ENCODE assay signal across 11 cellular contexts in genomic region chr7:30920584-30921539, GRCh38. TPM values are rescaled to one million over a fixed set of nuclear protein-coding genes. Genes with fewer than 3 reads are reported as not detected.
A peak's percentile ranks its signal among the peaks of the same experiment; 100 is the strongest.
DNase-seq lines count a peak whose midpoint lies in the region; ATAC-seq, FAIRE-seq and TF ChIP-seq lines count a peak whose summit lies in the region.
"Had no signal": no experiment of that assay in that cellular context is flagged by ENCODE, and none has a peak within 500 bp of the region (broad histone marks: within the 10 kb centered on the region; RNA-seq: fewer than 3 reads in every experiment).

No MANE protein-coding gene starts in this region.

- H3K4me1 ChIP-seq in K562 (replicated peaks in 1 of 2; ENCODE audit: control insufficient read depth in 2 of 2, insufficient read depth in 2 of 2, low read length in 2 of 2): peaks cover 53 to 54% of the 10 kb centered on the region in 2 experiments
- peaks cover 43 to 74% of the 10 kb centered on the region in 2 donors for H3K4me1 ChIP-seq in thoracic aorta (ENCODE audit: control insufficient read depth in 1 of 2, low read depth in 2 of 2)

- H3K79me2 ChIP-seq in K562 (ENCODE audit: control insufficient read depth, insufficient read depth, low read length): no peaks in the 10 kb centered on the region

- no peak for TF ChIP-seq RAD21 in K562 (CRISPR knock-in tag; conservative IDR thresholded peaks at IDR 0.05 in 1 of 2, IDR thresholded peaks at IDR 0.05 in 1 of 2)

- FAIRE-seq in K562 (lab: Jason Lieb, UNC): peak; percentile 74
- FAIRE-seq: keratinocyte had no signal

- H3K9me3 Mint-ChIP-seq in stimulated activated effector memory CD8-positive, alpha-beta T cell treated with anti-CD3 and anti-CD28 coated beads, Interleukin-12 subunit alpha, Interleukin-12 subunit beta, amount 100 ng/mL, for 72 hours: no peaks in the 10 kb centered on the region

- H3K27ac Mint-ChIP-seq in stimulated activated effector memory CD8-positive, alpha-beta T cell treated with anti-CD3 and anti-CD28 coated beads, Interleukin-12 subunit alpha, Interleukin-12 subunit beta, amount 100 ng/mL, for 72 hours: no peak overlapping the region

- no peak for TF ChIP-seq POLR2A in K562 (conservative IDR thresholded peaks at IDR 0.05)

- WGBS in K562 (ENCODE audit: insufficient coverage, low coverage, missing lambda C conversion rate): 44% methylated on average over 8 of the region's 9 CpGs

- H3K4me2 ChIP-seq in K562 (ENCODE audit: insufficient read depth, low read length): peak overlapping the region; percentile 51

- no peaks in the 10 kb centered on the region for H3K36me3 Mint-ChIP-seq in stimulated activated effector memory CD8-positive, alpha-beta T cell treated with anti-CD3 and anti-CD28 coated beads, Interleukin-12 subunit alpha, Interleukin-12 subunit beta, amount 100 ng/mL, for 72 hours

- H3K4me1 Mint-ChIP-seq in stimulated activated effector memory CD8-positive, alpha-beta T cell treated with anti-CD3 and anti-CD28 coated beads, Interleukin-12 subunit alpha, Interleukin-12 subunit beta, amount 100 ng/mL, for 72 hours: no peaks in the 10 kb centered on the region

- TF ChIP-seq CTCF in K562 (IDR thresholded peaks at IDR 0.05 in 2 of 3, conservative IDR thresholded peaks at IDR 0.05 in 1 of 3; ENCODE audit: insufficient read depth in 2 of 3, low read depth in 1 of 3, low read length in 3 of 3) (no peak), thoracic aorta (IDR thresholded peaks at IDR 0.05) (no peak)

- peak; percentile 70 for ATAC-seq in K562
- ATAC-seq in thoracic aorta (ENCODE audit: insufficient number of reproducible peaks, low FRiP score, low read depth): peak; percentile 65
- no peak for ATAC-seq in HG03159 (IDR thresholded peaks at IDR 0.05; ENCODE audit: unreplicated experiment)
- no peak for ATAC-seq in stimulated activated effector memory CD8-positive, alpha-beta T cell treated with anti-CD3 and anti-CD28 coated beads, Interleukin-12 subunit alpha, Interleukin-12 subunit beta, amount 100 ng/mL, for 72 hours

- in situ Hi-C loops in K562 (cut with MboI): no loop called here
- in situ Hi-C loops in G401 (cut with HindIII; ENCODE audit: low sequenced_read_pairs): no loop called here

- H3K36me3 ChIP-seq in K562 (ENCODE audit: control insufficient read depth, insufficient read depth, low read length) (no peaks in the 10 kb centered on the region), thoracic aorta (peaks cover 42% of the 10 kb centered on the region)

- H3K9me3 ChIP-seq in K562 (replicated peaks; ENCODE audit: control insufficient read depth, insufficient read depth, low read depth, low read length) (no peaks in the 10 kb centered on the region), thoracic aorta (no peaks in the 10 kb centered on the region)

- H3K4me3 Mint-ChIP-seq in stimulated activated effector memory CD8-positive, alpha-beta T cell treated with anti-CD3 and anti-CD28 coated beads, Interleukin-12 subunit alpha, Interleukin-12 subunit beta, amount 100 ng/mL, for 72 hours: no peak overlapping the region

- H4K20me1 ChIP-seq in K562 (replicated peaks; ENCODE audit: control insufficient read depth, insufficient read depth, low read length): no peaks in the 10 kb centered on the region

- BruUV-seq in K562 (replicated peaks; lab: Mats Ljungman, UMichigan): no TSS peak

- CTCF ChIA-PET in K562 (lab: Yijun Ruan, JAX; ENCODE audit: low intra/inter-chr PET ratio): no interaction called here

- H3K27me3 ChIP-seq in K562 (ENCODE audit: control insufficient read depth in 2 of 2, insufficient read depth in 2 of 2, low read length in 2 of 2) (no peaks in the 10 kb centered on the region), thoracic aorta (replicated peaks; ENCODE audit: insufficient read depth) (no peaks in the 10 kb centered on the region)

- POLR2A ChIA-PET in K562 (lab: Yijun Ruan, JAX): no interaction called here

- H3K4me3 ChIP-seq in K562: no peak overlapping the region
- peak overlapping the region; percentile 24 for H3K4me3 ChIP-seq in thoracic aorta

- H3K9ac ChIP-seq in K562 (ENCODE audit: insufficient read depth in 1 of 2, low read depth in 2 of 2, low read length in 2 of 2): peak overlapping the region; percentile 39 to 53; a peak in 3 of 4 replicates

- peak; percentile 20; the same call in 1 of the 2 replicates for TF ChIP-seq EP300 in K562 (IDR thresholded peaks at IDR 0.05; ENCODE audit: low read length)

- DNase-seq in DMS 273 (lab: John Stamatoyannopoulos, UW; ENCODE audit: unreplicated experiment) (peak; percentile 64), DMS 273 treated with DMSO at 0.1 percent for 48 hours (lab: John Stamatoyannopoulos, UW) (no peak), K562 (ENCODE audit: extremely low read depth in 1 of 4, low spot score in 3 of 4) (peak; percentile 61 to 77 (median 65)), kidney tubule cell (ENCODE audit: low spot score) (peak; percentile 68), thoracic aorta (ENCODE audit: low spot score) (peak; percentile 34), G401 (ENCODE audit: low spot score) (no peak)
- no peak for DNase-seq in stimulated activated effector memory CD8-positive, alpha-beta T cell treated with anti-CD3 and anti-CD28 coated beads, Interleukin-12 subunit alpha, Interleukin-12 subunit beta, amount 100 ng/mL, for 72 hours (ENCODE audit: low spot score in 2 of 2)
- DNase-seq: activated gamma-delta T cell treated with Interleukin-2 at 50 U/mL for 16 hours had no signal

- H2AFZ ChIP-seq in K562 (ENCODE audit: low read depth, low read length): peak overlapping the region; percentile 73

- intact Hi-C loops in K562 (cut with micrococcal nuclease): no loop called here

- H3K27ac ChIP-seq in K562 (ENCODE audit: extremely low read depth, low read depth, low read length): peak overlapping the region; percentile 58; the same call in 1 of the 3 replicates
- H3K27ac ChIP-seq in thoracic aorta: peak overlapping the region; percentile 89 to 98
- H3K27ac ChIP-seq: 22Rv1 had no signal

- H3K9me1 ChIP-seq in K562 (ENCODE audit: control insufficient read depth, insufficient read depth, low read length): peaks cover 7% of the 10 kb centered on the region

TF ChIP-seq in K562, 482 proteins besides CTCF, POLR2A, EP300 and RAD21 (continues in another document):
- no peak for TF ChIP-seq THAP7 (CRISPR knock-in tag; IDR thresholded peaks at IDR 0.05)
- TF ChIP-seq E2F3 (CRISPR knock-in tag; IDR thresholded peaks at IDR 0.05): no peak
- peak; percentile 75 for TF ChIP-seq FOSL1 (tag; conservative IDR thresholded peaks at IDR 0.05)

RNA-seq across cellular contexts. Expression of gene AQP1, which starts 9.2 kb away (rescaled TPM):
- 3.5 and 8.8 TPM in 2 replicates for total RNA-seq in K562 (2011; cell fraction: chromatin; rRNA removed; ENCODE audit: low replicate concordance)
- total RNA-seq in K562 (2011; cell fraction: nucleolus; rRNA removed): 9.5 and 9.6 TPM in 2 replicates
- 8.4 and 15.0 TPM in 2 replicates for total RNA-seq in K562 (2011; cell fraction: nucleoplasm; rRNA removed)
- total RNA-seq in K562 (2014; rRNA removed): 3.1 and 9.0 TPM in 2 replicates
- 2.8 and 4.1 TPM in 2 replicates for total RNA-seq in K562 (2014; rRNA removed; fragmentation: Illumina TruSeq; extraction: Trizol)
- 3.6 and 4.2 TPM in 2 replicates for total RNA-seq in K562 (2015; rRNA removed; fragmentation: Illumina TruSeq; extraction: Trizol)
- 6.7 and 6.9 TPM in 2 replicates for total RNA-seq in K562 (2021)
- 8.7 and 12.6 TPM in 2 replicates for polyA plus RNA-seq in K562 (2011; rRNA removed)
- 8.5 and 20.6 TPM in 2 replicates for polyA plus RNA-seq in K562 (2011; cell fraction: cytosol; rRNA removed)
- 12.3 and 20.4 TPM in 2 replicates for polyA plus RNA-seq in K562 (2011; cell fraction: nucleus; rRNA removed)
- polyA plus RNA-seq in K562 (2012): 3.2 and 4.3 TPM in 2 replicates
- polyA plus RNA-seq in K562 (2014; fragmentation: Illumina TruSeq; extraction: Trizol): 7.8 and 8.6 TPM in 2 replicates
- under 1 TPM; 0.18 to 0.45 TPM for polyA plus RNA-seq in K562 (2014; fragmentation: Nextera tagmentation; extraction: Ambion mirVana)
- polyA plus RNA-seq in K562 (2014; rRNA removed): 5.4 and 6.7 TPM in 2 replicates
- polyA minus RNA-seq in K562 (2011; rRNA and poly(A)+ RNA removed): 6.1 and 10.7 TPM in 2 replicates
- polyA minus RNA-seq in K562 (2011; cell fraction: cytosol; rRNA and poly(A)+ RNA removed): 3.5 and 6.3 TPM in 2 replicates
- polyA minus RNA-seq in K562 (2011; cell fraction: nucleus; rRNA and poly(A)+ RNA removed): 2.7 and 2.8 TPM in 2 replicates
- 1,000 to 10,000 TPM; 1,262 to 1,768 TPM for total RNA-seq in thoracic aorta
- total RNA-seq in G401 (2014; rRNA removed; shearing (Covaris generic)): not detected in 2 replicates

RNA-seq across cellular contexts. Expression of gene GHRHR, which starts 42.9 kb away (rescaled TPM):
- total RNA-seq in K562 (2011; cell fraction: chromatin; rRNA removed; ENCODE audit: low replicate concordance): not detected in 2 replicates
- total RNA-seq in K562 (2011; cell fraction: nucleolus; rRNA removed): not detected in 2 replicates
- total RNA-seq in K562 (2011; cell fraction: nucleoplasm; rRNA removed): not detected in 2 replicates
- total RNA-seq in K562 (2014; rRNA removed) (0.61 TPM in 1 of 2 replicates, not detected in the other), K562 (2014; rRNA removed; fragmentation: Illumina TruSeq; extraction: Trizol) (not detected in 2 replicates), K562 (2015; rRNA removed; fragmentation: Illumina TruSeq; extraction: Trizol) (not detected in 2 replicates), K562 (2021) (not detected in 2 replicates), thoracic aorta (not detected)
- polyA plus RNA-seq in K562 (2011; rRNA removed) (not detected in 2 replicates), K562 (2014; fragmentation: Illumina TruSeq; extraction: Trizol) (not detected in 2 replicates), K562 (2014; fragmentation: Nextera tagmentation; extraction: Ambion mirVana) (not detected), K562 (2014; rRNA removed) (not detected in 2 replicates)
- polyA plus RNA-seq in K562 (2011; cell fraction: cytosol; rRNA removed): not detected in 2 replicates
- polyA plus RNA-seq in K562 (2011; cell fraction: nucleus; rRNA removed): 0.25 TPM in 1 of 2 replicates, not detected in the other
- polyA plus RNA-seq in K562 (2012): not detected in 2 replicates
- polyA minus RNA-seq in K562 (2011; rRNA and poly(A)+ RNA removed): not detected in 2 replicates
- polyA minus RNA-seq in K562 (2011; cell fraction: cytosol; rRNA and poly(A)+ RNA removed): not detected in 2 replicates
- polyA minus RNA-seq in K562 (2011; cell fraction: nucleus; rRNA and poly(A)+ RNA removed): not detected in 2 replicates
- total RNA-seq in G401 (2014; rRNA removed; shearing (Covaris generic)): not detected in 2 replicates
- polyA plus RNA-seq: keratinocyte had no signal

Comparison
In these comparisons a context has a peak if more than half of its experiments do, and no peak if none do; other contexts are left out.
1. DNase-seq: peak in DMS 273 (single experiment), K562 (4 of 4), kidney tubule cell (single experiment) and thoracic aorta (single experiment); none in DMS 273 treated with DMSO at 0.1 percent for 48 hours (single experiment), stimulated activated effector memory CD8-positive, alpha-beta T cell treated with anti-CD3 and anti-CD28 coated beads, Interleukin-12 subunit alpha, Interleukin-12 subunit beta, amount 100 ng/mL, for 72 hours (0 of 2) and G401 (single experiment).
2. ATAC-seq: peak in K562 (single experiment) and thoracic aorta (single experiment); none in HG03159 (single experiment) and stimulated activated effector memory CD8-positive, alpha-beta T cell treated with anti-CD3 and anti-CD28 coated beads, Interleukin-12 subunit alpha, Interleukin-12 subunit beta, amount 100 ng/mL, for 72 hours (single experiment).
3. RNA of gene AQP1, which starts 9.2 kb away (total RNA-seq): 1,262 to 1,768 TPM in thoracic aorta; 2.8 to 15.0 TPM in K562 and not detected in G401; every median in the first group is over 10 times any median in the second.